Comparison of ENCODE assay signal across 8 cellular contexts in the genomic region with DNA sequence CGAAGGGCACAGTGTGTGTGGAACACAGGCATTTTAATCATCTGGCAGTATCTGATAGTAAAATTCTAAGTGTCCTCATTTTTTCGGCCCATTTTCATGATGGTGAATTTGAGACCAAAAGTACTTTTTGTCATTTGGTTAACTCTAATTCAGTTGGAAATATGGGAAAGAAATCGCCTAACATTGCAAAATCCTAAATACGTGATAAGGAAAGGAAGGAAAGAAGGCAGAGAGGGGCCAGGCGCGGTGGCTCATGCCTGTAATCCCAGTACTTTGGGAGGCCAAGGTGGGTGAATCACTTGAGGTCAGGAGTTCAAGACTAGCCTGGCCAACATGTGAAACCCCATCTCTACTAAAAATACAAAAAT. TPM values are rescaled to one million over a fixed set of nuclear protein-coding genes. Genes with fewer than 3 reads are reported as not detected.
DNase-seq lines count a peak whose midpoint lies in the region; ATAC-seq, FAIRE-seq and TF ChIP-seq lines count a peak whose summit lies in the region.
"Not testable (repeated sequence)": the region's sequence is repeated elsewhere in the genome, so short reads cannot be mapped to it uniquely, and the experiment has no call there.

No MANE protein-coding gene starts in this region.

- not testable (repeated sequence) for H3K4ac ChIP-seq in IMR-90 (ENCODE audit: low read depth, low read length)

- not testable (repeated sequence) for H2BK15ac ChIP-seq in IMR-90 (ENCODE audit: low read depth, low read length)

- POLR2A ChIA-PET in IMR-90 (lab: Charles Lee; ENCODE audit: unreplicated experiment), result interaction anchor here (0.6 kb wide), 1 partner anchor 27 kb away, joined by 3 read pairs; no protein-coding TSS in a partner anchor
- POLR2A ChIA-PET in GM12878 (lab: Charles Lee), result interaction anchor here (0.7 kb wide), 1 partner anchor 13 kb away, joined by 3 read pairs; the partner anchor contains the start of gene NAA20

- H3K23ac ChIP-seq in IMR-90 (ENCODE audit: low read depth, low read length), result not testable (repeated sequence)

- H3K79me1 ChIP-seq in IMR-90 (ENCODE audit: low read depth in 1 of 2, low read length in 2 of 2), result peaks cover 29 to 52% of the 10 kb centered on the region in 2 experiments

- not testable (repeated sequence) for TF ChIP-seq POLR2A in IMR-90 (IDR thresholded peaks at IDR 0.05; ENCODE audit: low read depth, low read length); GM12878 (IDR thresholded peaks at IDR 0.05; ENCODE audit: low read depth, low read length); esophagus muscularis mucosa (IDR thresholded peaks at IDR 0.05; ENCODE audit: low read depth)
- TF ChIP-seq POLR2A in uterus (IDR thresholded peaks at IDR 0.05), result peak in 1 of 2 donors; percentile 9

- RAD21 ChIA-PET in GM12878 (lab: Charles Lee; ENCODE audit: unreplicated experiment), result interaction anchor here (1.0 to 2.5 kb wide), 3 partner anchors 12 to 101 kb away, joined by 3 to 7 read pairs (median 5); partner anchors contain the start of genes CFAP61 and CRNKL1

- SMC1A ChIA-PET in GM12878 (lab: Charles Lee; ENCODE audit: uncharacterized antibody, unreplicated experiment), result interaction anchor here (0.6 to 1.4 kb wide), 7 partner anchors 9 to 342 kb away, joined by 3 to 7 read pairs (median 3); no protein-coding TSS in a partner anchor

- not testable (repeated sequence) for H2BK120ac ChIP-seq in IMR-90 (ENCODE audit: low read depth, low read length)

- H4K20me1 ChIP-seq in IMR-90 (ENCODE audit: insufficient read depth, low read length), result peaks cover 37% of the 10 kb centered on the region
- H4K20me1 ChIP-seq in GM12878 (ENCODE audit: control insufficient read depth, insufficient read depth), result not testable (repeated sequence)

- not testable (repeated sequence) for TF ChIP-seq CTCF in IMR-90 (conservative IDR thresholded peaks at IDR 0.05; ENCODE audit: low read depth, low read length); GM12878 (IDR thresholded peaks at IDR 0.05 in 2 of 3, conservative IDR thresholded peaks at IDR 0.05 in 1 of 3; ENCODE audit: control insufficient read depth in 2 of 3, extremely low read depth in 1 of 3, insufficient read depth in 1 of 3, low read depth in 3 of 3, low read length in 3 of 3); esophagus muscularis mucosa (IDR thresholded peaks at IDR 0.05); kidney (IDR thresholded peaks at IDR 0.05; ENCODE audit: borderline replicate concordance, extremely low read depth, insufficient read depth); nephron (IDR thresholded peaks at IDR 0.05; ENCODE audit: unreplicated experiment in 3 of 3); uterus (IDR thresholded peaks at IDR 0.05)

- not testable (repeated sequence) for H3K4me3 ChIP-seq in IMR-90 (ENCODE audit: insufficient read depth, low read depth, low read length); GM12878
- peak overlapping the region; percentile 30 to 37 (median 34) for H3K4me3 ChIP-seq in esophagus muscularis mucosa
- H3K4me3 ChIP-seq in kidney (ENCODE audit: low read length in 2 of 2), result peak overlapping the region; percentile 10 to 52
- peak overlapping the region; percentile 12 to 22 for H3K4me3 ChIP-seq in uterus

- not testable (repeated sequence) for BruUV-seq in IMR-90 (replicated peaks; lab: Mats Ljungman, UMichigan); GM12878 (replicated peaks; lab: Mats Ljungman, UMichigan)

- peak overlapping the region; percentile 73 for H4K5ac ChIP-seq in IMR-90 (ENCODE audit: low read depth, low read length)

- H2BK5ac ChIP-seq in IMR-90 (ENCODE audit: low read depth, low read length, poor library complexity, severe bottlenecking), result peak overlapping the region; percentile 5

- H4K8ac ChIP-seq in IMR-90 (ENCODE audit: low read depth in 2 of 2, low read length in 2 of 2), result 0 out of 4 replicates have a peak overlapping the region, but pooled peaks of 1 of the 2 experiments have one; percentile 6

- H2BK20ac ChIP-seq in IMR-90 (ENCODE audit: low read depth, low read length), result not testable (repeated sequence)

- not testable (repeated sequence) for TF ChIP-seq EP300 in GM12878 (IDR thresholded peaks at IDR 0.05; ENCODE audit: borderline replicate concordance in 1 of 2, control insufficient read depth in 1 of 2, low read depth in 2 of 2, low read length in 2 of 2); esophagus muscularis mucosa (IDR thresholded peaks at IDR 0.05)

- H3K79me2 ChIP-seq in GM12878 (ENCODE audit: control insufficient read depth, insufficient read depth, low read length), result not testable (repeated sequence)

- H2AK9ac ChIP-seq in IMR-90 (replicated peaks; ENCODE audit: low read depth, low read length, poor library complexity), result not testable (repeated sequence)

- H3K9me3 ChIP-seq in IMR-90 (ENCODE audit: control insufficient read depth, insufficient read depth, low read length); GM12878 (replicated peaks; ENCODE audit: control insufficient read depth, insufficient read depth, low read length); esophagus muscularis mucosa; kidney (ENCODE audit: control insufficient read depth in 1 of 2, low read length in 2 of 2); uterus: not testable (repeated sequence)

- peak overlapping the region; percentile 4; the same call in 1 of the 2 replicates for H3K27ac ChIP-seq in IMR-90 (ENCODE audit: insufficient read depth, low read length)
- not testable (repeated sequence) for H3K27ac ChIP-seq in GM12878 (ENCODE audit: control insufficient read depth, insufficient read depth)
- H3K27ac ChIP-seq in esophagus muscularis mucosa (replicated peaks in 1 of 4), result peak overlapping the region; percentile 50 to 75 (median 69)
- peak overlapping the region; percentile 29 to 59 for H3K27ac ChIP-seq in kidney (ENCODE audit: low read depth in 2 of 2, low read length in 2 of 2)
- H3K27ac ChIP-seq in uterus, result peak overlapping the region; percentile 79 to 93

- not testable (repeated sequence) for TF ChIP-seq RAD21 in IMR-90 (IDR thresholded peaks at IDR 0.05; ENCODE audit: low read length); GM12878 (IDR thresholded peaks at IDR 0.05; ENCODE audit: insufficient read depth, low read depth, low read length)

- peaks cover 18% of the 10 kb centered on the region for H3K4me1 Mint-ChIP-seq in activated T-cell treated with anti-CD3 and anti-CD28 coated beads, Interleukin-2, amount 50 U/mL, for 24 hours (ENCODE audit: low read depth)
- H3K4me1 Mint-ChIP-seq in nephron, result peaks cover 50% of the 10 kb centered on the region
- peaks cover 16% of the 10 kb centered on the region for H3K4me1 Mint-ChIP-seq in stimulated activated memory B cell treated with anti-CD40 and anti-IgM and Interleukin-4, amounts not matched to agents 10 μg/mL and 1 μg/mL and 100 μg/mL, for 72 hours

- intact Hi-C loops in IMR-90 (cut with micrococcal nuclease); esophagus muscularis mucosa (cut with DNase I); kidney (cut with DNase I); uterus (cut with DNase I; ENCODE audit: low total_unique reads): not testable (repeated sequence)
- intact Hi-C loops in GM12878 (cut with micrococcal nuclease; ENCODE audit: unreplicated experiment), result loop anchor here (2.0 kb wide), 1 partner anchor 219 kb away; no protein-coding TSS in a partner anchor

- not testable (repeated sequence) for DNase-seq in IMR-90; activated T-cell treated with anti-CD3 and anti-CD28 coated beads, Interleukin-2, amount 50 U/mL, for 24 hours; GM12878 (ENCODE audit: low read depth, low spot score); esophagus muscularis mucosa (ENCODE audit: extremely low spot score); kidney; uterus

- not testable (repeated sequence) for H3K36me3 Mint-ChIP-seq in activated T-cell treated with anti-CD3 and anti-CD28 coated beads, Interleukin-2, amount 50 U/mL, for 24 hours (ENCODE audit: low read depth); stimulated activated memory B cell treated with anti-CD40 and anti-IgM and Interleukin-4, amounts not matched to agents 10 μg/mL and 1 μg/mL and 100 μg/mL, for 72 hours
- H3K36me3 Mint-ChIP-seq in nephron (ENCODE audit: low read depth), result peaks cover 24% of the 10 kb centered on the region

- peak overlapping the region; percentile 77; the same call in 1 of the 2 replicates for H3K18ac ChIP-seq in IMR-90 (ENCODE audit: low read depth, low read length)

- not testable (repeated sequence) for FAIRE-seq in GM12878 (lab: Jason Lieb, UNC); kidney (lab: Jason Lieb, UNC)

- not testable (repeated sequence) for H2AK5ac ChIP-seq in IMR-90 (ENCODE audit: low read depth, low read length)

- H3K27me3 ChIP-seq in IMR-90 (ENCODE audit: control insufficient read depth, insufficient read depth, low read length); GM12878 (replicated peaks in 1 of 2; ENCODE audit: control insufficient read depth in 2 of 2, insufficient read depth in 2 of 2, low read length in 1 of 2); esophagus muscularis mucosa; uterus: not testable (repeated sequence)

- not testable (repeated sequence) for ATAC-seq in IMR-90 (ENCODE audit: low read depth); GM12878; stimulated activated memory B cell treated with anti-CD40 and anti-IgM and Interleukin-4, amounts not matched to agents 10 μg/mL and 1 μg/mL and 100 μg/mL, for 72 hours

- H3K9me3 Mint-ChIP-seq in activated T-cell treated with anti-CD3 and anti-CD28 coated beads, Interleukin-2, amount 50 U/mL, for 24 hours; nephron; stimulated activated memory B cell treated with anti-CD40 and anti-IgM and Interleukin-4, amounts not matched to agents 10 μg/mL and 1 μg/mL and 100 μg/mL, for 72 hours: not testable (repeated sequence)

- not testable (repeated sequence) for H3K4me2 ChIP-seq in IMR-90 (ENCODE audit: low read depth, low read length)
- H3K4me2 ChIP-seq in GM12878 (ENCODE audit: control insufficient read depth, insufficient read depth), result peak overlapping the region; percentile 15; the same call in 1 of the 2 replicates

- WGBS in IMR-90 (ENCODE audit: extremely low coverage in 2 of 2, insufficient read length in 1 of 2), 2 experiments, result 100% methylated on average over 1 of the region's 6 CpGs; no CpG with 5 or more reads in 1 of the 2 experiments
- 66% methylated on average over 6 of the region's 6 CpGs for WGBS in GM12878 (ENCODE audit: insufficient coverage, insufficient replicate concordance, low lambda C conversion rate, missing lambda C conversion rate)
- 67% methylated on average over 6 of the region's 6 CpGs for WGBS in esophagus muscularis mucosa

- dilution Hi-C loops in IMR-90 (cut with HindIII; ENCODE audit: low sequenced_read_pairs, unreplicated experiment), result not testable (repeated sequence)

- not testable (repeated sequence) for H3K9ac ChIP-seq in IMR-90 (ENCODE audit: low read depth, low read length); GM12878 (ENCODE audit: control insufficient read depth, insufficient read depth, low read length)
- peak overlapping the region in 1 of 2 donors; percentile 48 for H3K9ac ChIP-seq in kidney (ENCODE audit: low read length in 2 of 2)

- not testable (repeated sequence) for H2AFZ ChIP-seq in IMR-90 (replicated peaks; ENCODE audit: low read length, poor library complexity); GM12878 (ENCODE audit: control insufficient read depth, low read depth, low read length)

- in situ Hi-C loops in IMR-90 (cut with MboI; ENCODE audit: low sequenced_read_pairs), result not testable (repeated sequence)
- in situ Hi-C loops in GM12878 (cut with MboI), result loop anchor here (25.0 kb wide), 2 partner anchors 1417 to 1492 kb away; partner anchors contain the start of genes DTD1 and SEC23B

- not testable (repeated sequence) for H4K91ac ChIP-seq in IMR-90 (ENCODE audit: insufficient read depth, low read depth, low read length)

- not testable (repeated sequence) for H3K56ac ChIP-seq in IMR-90 (ENCODE audit: extremely low read depth, insufficient read depth, low read length)

- peaks cover 14% of the 10 kb centered on the region for H3K9me1 ChIP-seq in IMR-90 (ENCODE audit: insufficient read depth, low read length)

- CTCF ChIA-PET in IMR-90 (lab: Yijun Ruan, JAX), result interaction anchor here (0.6 to 0.7 kb wide), 2 partner anchors 197 to 224 kb away, joined by 3 to 4 read pairs; no protein-coding TSS in a partner anchor
- CTCF ChIA-PET in GM12878 (lab: Yijun Ruan, JAX), result interaction anchor here (0.6 to 4.3 kb wide), 4 partner anchors 9 to 444 kb away, joined by 3 to 17 read pairs (median 10); partner anchors contain the start of gene NAA20

- H3K4me1 ChIP-seq in IMR-90 (ENCODE audit: control insufficient read depth, insufficient read depth, low read length) (peaks cover 15% of the 10 kb centered on the region), esophagus muscularis mucosa (peaks cover 24 to 38% (median 30%) of the 10 kb centered on the region in 4 donors), kidney (ENCODE audit: control insufficient read depth in 1 of 2, insufficient read depth in 1 of 2, low read depth in 1 of 2, low read length in 2 of 2) (peaks cover 16 to 25% of the 10 kb centered on the region in 2 donors)
- not testable (repeated sequence) for H3K4me1 ChIP-seq in GM12878 (ENCODE audit: control insufficient read depth, insufficient read depth, low read length); uterus

- not testable (repeated sequence) for H3K27ac Mint-ChIP-seq in activated T-cell treated with anti-CD3 and anti-CD28 coated beads, Interleukin-2, amount 50 U/mL, for 24 hours
- H3K27ac Mint-ChIP-seq in nephron, result peak overlapping the region; percentile 56 to 93 (median 68)
- H3K27ac Mint-ChIP-seq in stimulated activated memory B cell treated with anti-CD40 and anti-IgM and Interleukin-4, amounts not matched to agents 10 μg/mL and 1 μg/mL and 100 μg/mL, for 72 hours, result peak overlapping the region; percentile 31

- peaks cover 66% of the 10 kb centered on the region for H3K27me3 Mint-ChIP-seq in activated T-cell treated with anti-CD3 and anti-CD28 coated beads, Interleukin-2, amount 50 U/mL, for 24 hours
- not testable (repeated sequence) for H3K27me3 Mint-ChIP-seq in nephron (ENCODE audit: low read depth)
- peaks cover 66% of the 10 kb centered on the region for H3K27me3 Mint-ChIP-seq in stimulated activated memory B cell treated with anti-CD40 and anti-IgM and Interleukin-4, amounts not matched to agents 10 μg/mL and 1 μg/mL and 100 μg/mL, for 72 hours

- not testable (repeated sequence) for H3K14ac ChIP-seq in IMR-90 (replicated peaks; ENCODE audit: low read depth, low read length)

- peaks cover 35% of the 10 kb centered on the region for H3K36me3 ChIP-seq in IMR-90 (ENCODE audit: control insufficient read depth, insufficient read depth, low read length)
- H3K36me3 ChIP-seq in GM12878 (ENCODE audit: control insufficient read depth in 2 of 2, insufficient read depth in 2 of 2, low read length in 1 of 2); uterus: not testable (repeated sequence)
- H3K36me3 ChIP-seq in esophagus muscularis mucosa, result peaks cover 8 to 37% (median 27%) of the 10 kb centered on the region in 4 donors
- peaks cover 9 to 26% of the 10 kb centered on the region in 2 donors for H3K36me3 ChIP-seq in kidney (ENCODE audit: control insufficient read depth in 1 of 2, insufficient read depth in 2 of 2, low read length in 2 of 2)

- H3K4me3 Mint-ChIP-seq in activated T-cell treated with anti-CD3 and anti-CD28 coated beads, Interleukin-2, amount 50 U/mL, for 24 hours, result peak overlapping the region; percentile 70
- H3K4me3 Mint-ChIP-seq in nephron, result peak overlapping the region in 2 of 3 experiments; percentile 50 to 58
- peak overlapping the region; percentile 52 for H3K4me3 Mint-ChIP-seq in stimulated activated memory B cell treated with anti-CD40 and anti-IgM and Interleukin-4, amounts not matched to agents 10 μg/mL and 1 μg/mL and 100 μg/mL, for 72 hours

RNA-seq across cellular contexts. Expression of gene NAA20, which starts 13.2 kb away (rescaled TPM):
- total RNA-seq in IMR-90 (2012; rRNA removed) (35.7 and 59.7 TPM in 2 replicates), GM12878 (2014; rRNA removed) (48.3 and 52.5 TPM in 2 replicates), GM12878 (2014; rRNA removed; fragmentation: Illumina TruSeq; extraction: Trizol) (74.9 and 79.2 TPM in 2 replicates), GM12878 (2021) (61.5 and 65.1 TPM in 2 replicates), esophagus muscularis mucosa (10 to 100 TPM; 29.5 to 38.5 (median 34.8) TPM), kidney (72.8 TPM), uterus (10 to 100 TPM; 24.7 to 55.7 (median 35.2) TPM)
- polyA plus RNA-seq in IMR-90 (2012; rRNA removed) (50.9 and 58.8 TPM in 2 replicates), GM12878 (2011; rRNA removed) (98.6 and 140 TPM in 2 replicates), GM12878 (2014; fragmentation: Illumina TruSeq; extraction: Trizol) (69.4 and 74.2 TPM in 2 replicates), GM12878 (2014; fragmentation: Nextera tagmentation; extraction: Ambion mirVana) (100 to 1,000 TPM; 309 to 366 TPM), GM12878 (2014; rRNA removed) (71.8 and 79.6 TPM in 2 replicates), GM12878 (2016; fragmentation: Nextera tagmentation; extraction: Ambion mirVana) (100 to 1,000 TPM; 176 to 178 TPM), kidney (ENCODE audit: insufficient read depth, low read depth, low replicate concordance) (104 TPM)
- 22.3 and 26.0 TPM in 2 replicates for polyA plus RNA-seq in IMR-90 (2012; cell fraction: cytosol; rRNA removed)
- polyA plus RNA-seq in IMR-90 (2012; cell fraction: nucleus; rRNA removed; ENCODE audit: low replicate concordance), result 10.2 and 27.2 TPM in 2 replicates
- total RNA-seq in GM12878 (2013; cell fraction: nucleolus; rRNA removed), result 26.0 and 27.1 TPM in 2 replicates
- polyA plus RNA-seq in GM12878 (2011; ENCODE audit: low read depth), result 36.0 TPM
- polyA plus RNA-seq in GM12878 (2011; cell fraction: cytosol; rRNA removed), result 40.0 and 47.2 TPM in 2 replicates
- polyA plus RNA-seq in GM12878 (2011; cell fraction: nucleus; rRNA removed), result 23.9 and 30.0 TPM in 2 replicates
- 51.1 and 57.3 TPM in 2 replicates for polyA plus RNA-seq in GM12878 (2012)
- 27.2 and 28.9 TPM in 2 replicates for polyA minus RNA-seq in GM12878 (2011; rRNA and poly(A)+ RNA removed)
- polyA minus RNA-seq in GM12878 (2011; cell fraction: cytosol; rRNA and poly(A)+ RNA removed), result 12.7 and 14.3 TPM in 2 replicates
- 23.5 and 42.3 TPM in 2 replicates for polyA minus RNA-seq in GM12878 (2011; cell fraction: nucleus; rRNA and poly(A)+ RNA removed)

RNA-seq across cellular contexts. Expression of gene CRNKL1, which starts 48.3 kb away (rescaled TPM):
- 20.1 and 33.9 TPM in 2 replicates for total RNA-seq in IMR-90 (2012; rRNA removed)
- 6.2 and 7.4 TPM in 2 replicates for polyA plus RNA-seq in IMR-90 (2012; rRNA removed)
- polyA plus RNA-seq in IMR-90 (2012; cell fraction: cytosol; rRNA removed), result 1.4 and 3.2 TPM in 2 replicates
- polyA plus RNA-seq in IMR-90 (2012; cell fraction: nucleus; rRNA removed; ENCODE audit: low replicate concordance), result 0.92 and 6.0 TPM in 2 replicates
- total RNA-seq in GM12878 (2013; cell fraction: nucleolus; rRNA removed), result 17.4 and 17.6 TPM in 2 replicates
- 16.5 and 20.2 TPM in 2 replicates for total RNA-seq in GM12878 (2014; rRNA removed)
- 21.3 and 21.8 TPM in 2 replicates for total RNA-seq in GM12878 (2014; rRNA removed; fragmentation: Illumina TruSeq; extraction: Trizol)
- 14.3 and 15.1 TPM in 2 replicates for total RNA-seq in GM12878 (2021)
- polyA plus RNA-seq in GM12878 (2011; ENCODE audit: low read depth), result 6.5 TPM
- polyA plus RNA-seq in GM12878 (2011; rRNA removed), result 15.4 and 23.4 TPM in 2 replicates
- polyA plus RNA-seq in GM12878 (2011; cell fraction: cytosol; rRNA removed), result 7.4 TPM in 2 replicates
- polyA plus RNA-seq in GM12878 (2011; cell fraction: nucleus; rRNA removed), result 8.7 and 12.1 TPM in 2 replicates
- polyA plus RNA-seq in GM12878 (2012), result 8.8 and 11.4 TPM in 2 replicates
- polyA plus RNA-seq in GM12878 (2014; fragmentation: Illumina TruSeq; extraction: Trizol), result 18.1 and 18.5 TPM in 2 replicates
- polyA plus RNA-seq in GM12878 (2014; fragmentation: Nextera tagmentation; extraction: Ambion mirVana), result 10 to 100 TPM in 1 of 2 experiments, 1 to 10 TPM in 1; 9.5 to 18.6 TPM
- 10.8 and 11.5 TPM in 2 replicates for polyA plus RNA-seq in GM12878 (2014; rRNA removed)
- 10 to 100 TPM; 25.8 to 28.4 TPM for polyA plus RNA-seq in GM12878 (2016; fragmentation: Nextera tagmentation; extraction: Ambion mirVana)
- 12.9 and 14.0 TPM in 2 replicates for polyA minus RNA-seq in GM12878 (2011; rRNA and poly(A)+ RNA removed)
- 4.8 and 7.1 TPM in 2 replicates for polyA minus RNA-seq in GM12878 (2011; cell fraction: cytosol; rRNA and poly(A)+ RNA removed)
- 7.6 and 11.9 TPM in 2 replicates for polyA minus RNA-seq in GM12878 (2011; cell fraction: nucleus; rRNA and poly(A)+ RNA removed)
- total RNA-seq in esophagus muscularis mucosa, result 10 to 100 TPM; 23.2 to 34.4 (median 25.3) TPM
- 20.8 TPM for total RNA-seq in kidney
- 18.3 TPM for polyA plus RNA-seq in kidney (ENCODE audit: insufficient read depth, low read depth, low replicate concordance)
- total RNA-seq in uterus, result 10 to 100 TPM; 21.8 to 58.4 (median 38.4) TPM

RNA-seq across cellular contexts. Expression of gene CFAP61, which starts 48.4 kb away (rescaled TPM):
- total RNA-seq in IMR-90 (2012; rRNA removed), result under 0.01 TPM in 1 of 2 replicates, not detected in the other
- polyA plus RNA-seq in IMR-90 (2012; rRNA removed), result 0.07 TPM in 1 of 2 replicates, not detected in the other
- polyA plus RNA-seq in IMR-90 (2012; cell fraction: cytosol; rRNA removed), result not detected in 2 replicates
- not detected in 2 replicates for polyA plus RNA-seq in IMR-90 (2012; cell fraction: nucleus; rRNA removed; ENCODE audit: low replicate concordance)
- total RNA-seq in GM12878 (2013; cell fraction: nucleolus; rRNA removed), result not detected in 2 replicates
- 0.11 TPM in 1 of 2 replicates, not detected in the other for total RNA-seq in GM12878 (2014; rRNA removed)
- total RNA-seq in GM12878 (2014; rRNA removed; fragmentation: Illumina TruSeq; extraction: Trizol), result not detected in 2 replicates
- 0.41 TPM in 1 of 2 replicates, not detected in the other for total RNA-seq in GM12878 (2021)
- not detected for polyA plus RNA-seq in GM12878 (2011; ENCODE audit: low read depth)
- polyA plus RNA-seq in GM12878 (2011; rRNA removed), result 0.14 and 0.24 TPM in 2 replicates
- polyA plus RNA-seq in GM12878 (2011; cell fraction: cytosol; rRNA removed), result 0.18 and 0.24 TPM in 2 replicates
- 0.09 and 0.18 TPM in 2 replicates for polyA plus RNA-seq in GM12878 (2011; cell fraction: nucleus; rRNA removed)
- not detected in 2 replicates for polyA plus RNA-seq in GM12878 (2012)
- not detected in 2 replicates for polyA plus RNA-seq in GM12878 (2014; fragmentation: Illumina TruSeq; extraction: Trizol)
- not detected for polyA plus RNA-seq in GM12878 (2014; fragmentation: Nextera tagmentation; extraction: Ambion mirVana)
- polyA plus RNA-seq in GM12878 (2014; rRNA removed), result not detected in 2 replicates
- not detected for polyA plus RNA-seq in GM12878 (2016; fragmentation: Nextera tagmentation; extraction: Ambion mirVana)
- polyA minus RNA-seq in GM12878 (2011; rRNA and poly(A)+ RNA removed), result 0.22 and 0.67 TPM in 2 replicates
- not detected in 2 replicates for polyA minus RNA-seq in GM12878 (2011; cell fraction: cytosol; rRNA and poly(A)+ RNA removed)
- polyA minus RNA-seq in GM12878 (2011; cell fraction: nucleus; rRNA and poly(A)+ RNA removed), result 0.24 TPM in 1 of 2 replicates, not detected in the other
- not detected for total RNA-seq in esophagus muscularis mucosa
- 2.6 TPM for total RNA-seq in kidney
- polyA plus RNA-seq in kidney (ENCODE audit: insufficient read depth, low read depth, low replicate concordance), result 0.58 TPM
- total RNA-seq in uterus, result 1 to 10 TPM in 3 of 4 donors, not detected in 1; 3.0 to 8.2 (median 7.5) TPM
